8 cellular contexts compared by ENCODE assay signal in the genomic region with DNA sequence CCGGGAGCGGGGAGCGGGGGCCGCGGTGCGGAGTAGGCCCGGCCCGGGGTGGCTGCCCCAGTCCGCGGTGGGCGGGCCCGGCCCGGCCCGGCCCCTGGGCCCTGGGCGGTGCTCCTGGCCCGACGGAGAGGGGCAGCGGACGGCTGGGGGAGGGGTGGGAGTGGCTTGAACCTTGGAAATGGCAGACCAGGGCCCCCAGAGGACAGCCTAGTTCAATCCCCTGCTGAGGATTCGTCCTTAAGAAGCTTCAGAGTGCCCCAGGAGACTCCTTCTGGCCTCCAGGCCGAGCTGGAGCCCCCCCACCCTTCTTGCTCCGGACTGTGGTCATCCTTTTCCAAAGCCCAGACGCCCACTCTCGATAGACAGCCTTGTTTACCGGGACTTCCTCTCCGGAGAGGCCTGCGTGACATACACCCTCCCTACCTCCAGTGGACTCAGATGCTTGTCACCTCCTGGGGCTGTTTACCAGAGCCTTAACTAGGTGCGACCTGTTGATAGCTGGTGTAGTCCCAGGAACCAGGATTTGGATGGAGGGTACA. TPM values are rescaled to one million over a fixed set of nuclear protein-coding genes. Genes with fewer than 3 reads are reported as not detected.
DNase-seq lines count a peak whose midpoint lies in the region; ATAC-seq and TF ChIP-seq lines count a peak whose summit lies in the region.

No MANE protein-coding gene starts in this region.

- peak; percentile 61 for DNase-seq in NK-92 treated with Interleukin-12 subunit alpha and Interleukin-12 subunit beta, amount 100 ng/mL, for 24 hours (lab: John Stamatoyannopoulos, UW)
- no peak for DNase-seq in NK-92 (lab: John Stamatoyannopoulos, UW; ENCODE audit: unreplicated experiment)
- DNase-seq in HCT116 (ENCODE audit: low read depth, low spot score), result no peak
- peak; percentile 66 for DNase-seq in M059J (ENCODE audit: low read depth)
- peak; percentile 66 for DNase-seq in activated CD4-positive, alpha-beta T cell treated with anti-CD3 and anti-CD28 coated beads for 48 hours
- DNase-seq in endothelial cell (ENCODE audit: low spot score), result peak; percentile 64
- no peak for DNase-seq in mesothelial cell of epicardium (ENCODE audit: low spot score in 2 of 2, unreplicated experiment in 2 of 2)
- DNase-seq in stimulated activated naive B cell treated with anti-CD40 and anti-IgM and Interleukin-4, amounts not matched to agents 10 μg/mL and 1 μg/mL and 100 μg/mL, for 72 hours, result peak; percentile 73

- peaks cover 19% of the 10 kb centered on the region for H3K36me3 Mint-ChIP-seq in endothelial cell (ENCODE audit: low read depth, unreplicated experiment)
- peaks cover 10% of the 10 kb centered on the region for H3K36me3 Mint-ChIP-seq in mesothelial cell of epicardium
- H3K36me3 Mint-ChIP-seq in stimulated activated naive B cell treated with anti-CD40 and anti-IgM and Interleukin-4, amounts not matched to agents 10 μg/mL and 1 μg/mL and 100 μg/mL, for 72 hours, result peaks cover 33 to 57% of the 10 kb centered on the region in 2 donors

- RAD21 ChIA-PET in HCT116 (lab: Charles Lee; ENCODE audit: low non-redundant PET in 1 of 2, low total read pairs in 2 of 2, uncharacterized antibody in 2 of 2, unreplicated experiment in 2 of 2), result interaction anchor here in 1 of 2 experiments (2.1 kb wide), 1 partner anchor 64 kb away, joined by 18 read pairs; no protein-coding TSS in a partner anchor

- CTCF ChIA-PET in HCT116 (lab: Charles Lee), result interaction anchor here (1.1 to 4.1 kb wide), 7 partner anchors 12 to 188 kb away, joined by 3 to 162 read pairs (median 6); a partner anchor contains a TSS

- H4K20me1 ChIP-seq in HCT116 (ENCODE audit: insufficient read depth), result no peaks in the 10 kb centered on the region

- H3K27ac ChIP-seq in HCT116 (ENCODE audit: low read depth, low read length), result peak overlapping the region; percentile 92

- H3K27me3 ChIP-seq in HCT116 (ENCODE audit: insufficient read depth, low read length), result no peaks in the 10 kb centered on the region

- H3K4me1 ChIP-seq in HCT116 (ENCODE audit: control insufficient read depth in 1 of 2, insufficient read depth in 2 of 2, low read length in 2 of 2), result peaks cover 14 to 37% of the 10 kb centered on the region in 2 experiments

- no peak for TF ChIP-seq RAD21 in HCT116 (IDR thresholded peaks at IDR 0.05; ENCODE audit: low read depth)

- BruUV-seq in HCT116 (replicated peaks; lab: Mats Ljungman, UMichigan), result no TSS peak

- H3K4me2 ChIP-seq in HCT116 (ENCODE audit: low read length), result peak overlapping the region; percentile 95

- H3K79me2 ChIP-seq in HCT116 (ENCODE audit: insufficient read depth, low read length), result peaks cover 21% of the 10 kb centered on the region

- peaks cover 10 to 15% of the 10 kb centered on the region in 2 experiments; a peak in 3 of 4 replicates for H3K36me3 ChIP-seq in HCT116 (ENCODE audit: control insufficient read depth in 1 of 2, insufficient read depth in 2 of 2, low read length in 2 of 2)

- no peak overlapping the region for H2AFZ ChIP-seq in HCT116 (ENCODE audit: low read depth, low read length, poor library complexity, severe bottlenecking)

- H3K4me3 ChIP-seq in HCT116 (replicated peaks in 1 of 2; ENCODE audit: low read depth in 1 of 2, low read length in 2 of 2), result peak overlapping the region; percentile 93 to 95

- TF ChIP-seq CTCF in HCT116 (IDR thresholded peaks at IDR 0.05 in 2 of 3, conservative IDR thresholded peaks at IDR 0.05 in 1 of 3; ENCODE audit: borderline replicate concordance in 1 of 3, insufficient read depth in 1 of 3, low read depth in 2 of 3, low read length in 2 of 3), result no peak
- no peak for TF ChIP-seq CTCF in endothelial cell (IDR thresholded peaks at IDR 0.05; ENCODE audit: unreplicated experiment)
- no peak for TF ChIP-seq CTCF in mesothelial cell of epicardium (IDR thresholded peaks at IDR 0.05; ENCODE audit: unreplicated experiment)

- peak; percentile 82 for ATAC-seq in HCT116
- peak; percentile 66 to 73 for ATAC-seq in stimulated activated naive B cell treated with anti-CD40 and anti-IgM and Interleukin-4, amounts not matched to agents 10 μg/mL and 1 μg/mL and 100 μg/mL, for 72 hours (replicated peaks)

- POLR2A ChIA-PET in HCT116 (lab: Charles Lee), result interaction anchor here (0.6 to 3.3 kb wide), 8 partner anchors 11 to 187 kb away, joined by 3 to 38 read pairs (median 6); a partner anchor contains a TSS

- H3K27me3 Mint-ChIP-seq in endothelial cell (ENCODE audit: unreplicated experiment) (peaks cover 14% of the 10 kb centered on the region), mesothelial cell of epicardium (ENCODE audit: low read depth) (no peaks in the 10 kb centered on the region)
- no peaks in the 10 kb centered on the region for H3K27me3 Mint-ChIP-seq in stimulated activated naive B cell treated with anti-CD40 and anti-IgM and Interleukin-4, amounts not matched to agents 10 μg/mL and 1 μg/mL and 100 μg/mL, for 72 hours

- intact Hi-C loops in HCT116 (cut with micrococcal nuclease), result loop anchor here (2.0 to 10.0 kb wide), 2 partner anchors 187 to 215 kb away; a partner anchor contains a TSS

- peak overlapping the region; percentile 64 for H3K27ac Mint-ChIP-seq in endothelial cell (ENCODE audit: unreplicated experiment)
- peak overlapping the region; percentile 95 for H3K27ac Mint-ChIP-seq in mesothelial cell of epicardium
- H3K27ac Mint-ChIP-seq in stimulated activated naive B cell treated with anti-CD40 and anti-IgM and Interleukin-4, amounts not matched to agents 10 μg/mL and 1 μg/mL and 100 μg/mL, for 72 hours, result peak overlapping the region; percentile 98

- H3K9me2 ChIP-seq in HCT116 (ENCODE audit: insufficient read depth), result no peaks in the 10 kb centered on the region

- peak overlapping the region; percentile 95 for H3K9ac ChIP-seq in HCT116 (ENCODE audit: low read length)

- no peaks in the 10 kb centered on the region for H3K9me3 ChIP-seq in HCT116 (ENCODE audit: control insufficient read depth in 1 of 2, insufficient read depth in 1 of 2, low read depth in 1 of 2, low read length in 2 of 2)

- peak overlapping the region; percentile 91 for H3K4me3 Mint-ChIP-seq in endothelial cell (ENCODE audit: unreplicated experiment)
- H3K4me3 Mint-ChIP-seq in mesothelial cell of epicardium, result peak overlapping the region; percentile 84
- H3K4me3 Mint-ChIP-seq in stimulated activated naive B cell treated with anti-CD40 and anti-IgM and Interleukin-4, amounts not matched to agents 10 μg/mL and 1 μg/mL and 100 μg/mL, for 72 hours, result peak overlapping the region; percentile 95

- H3K9me3 Mint-ChIP-seq in endothelial cell (ENCODE audit: unreplicated experiment), result no peaks in the 10 kb centered on the region
- H3K9me3 Mint-ChIP-seq in mesothelial cell of epicardium, result no peaks in the 10 kb centered on the region
- no peaks in the 10 kb centered on the region for H3K9me3 Mint-ChIP-seq in stimulated activated naive B cell treated with anti-CD40 and anti-IgM and Interleukin-4, amounts not matched to agents 10 μg/mL and 1 μg/mL and 100 μg/mL, for 72 hours

- H3K4me1 Mint-ChIP-seq in endothelial cell (ENCODE audit: unreplicated experiment) (peaks cover 17% of the 10 kb centered on the region), mesothelial cell of epicardium (peaks cover 51% of the 10 kb centered on the region)
- H3K4me1 Mint-ChIP-seq in stimulated activated naive B cell treated with anti-CD40 and anti-IgM and Interleukin-4, amounts not matched to agents 10 μg/mL and 1 μg/mL and 100 μg/mL, for 72 hours, result peaks cover 40 to 53% of the 10 kb centered on the region in 2 donors

- TF ChIP-seq POLR2A in HCT116 (IDR thresholded peaks at IDR 0.05; ENCODE audit: borderline replicate concordance, extremely low read depth, insufficient read depth, insufficient read length), result no peak

TF ChIP-seq in HCT116, 20 proteins besides CTCF, POLR2A, EP300 and RAD21:
- TF ChIP-seq ZFX (IDR thresholded peaks at IDR 0.05) (peak; percentile 86), CEBPB (IDR thresholded peaks at IDR 0.05; ENCODE audit: low read depth) (no peak), POLR2AphosphoS5 (IDR thresholded peaks at IDR 0.05; ENCODE audit: low read depth, low read length) (peak; percentile 49; the same call in 1 of the 2 replicates), SP1 (IDR thresholded peaks at IDR 0.05; ENCODE audit: low read depth) (no peak), EGR1 (IDR thresholded peaks at IDR 0.05; ENCODE audit: low read depth) (no peak), JUND (IDR thresholded peaks at IDR 0.05) (no peak)
- TF ChIP-seq, protein P1, sequence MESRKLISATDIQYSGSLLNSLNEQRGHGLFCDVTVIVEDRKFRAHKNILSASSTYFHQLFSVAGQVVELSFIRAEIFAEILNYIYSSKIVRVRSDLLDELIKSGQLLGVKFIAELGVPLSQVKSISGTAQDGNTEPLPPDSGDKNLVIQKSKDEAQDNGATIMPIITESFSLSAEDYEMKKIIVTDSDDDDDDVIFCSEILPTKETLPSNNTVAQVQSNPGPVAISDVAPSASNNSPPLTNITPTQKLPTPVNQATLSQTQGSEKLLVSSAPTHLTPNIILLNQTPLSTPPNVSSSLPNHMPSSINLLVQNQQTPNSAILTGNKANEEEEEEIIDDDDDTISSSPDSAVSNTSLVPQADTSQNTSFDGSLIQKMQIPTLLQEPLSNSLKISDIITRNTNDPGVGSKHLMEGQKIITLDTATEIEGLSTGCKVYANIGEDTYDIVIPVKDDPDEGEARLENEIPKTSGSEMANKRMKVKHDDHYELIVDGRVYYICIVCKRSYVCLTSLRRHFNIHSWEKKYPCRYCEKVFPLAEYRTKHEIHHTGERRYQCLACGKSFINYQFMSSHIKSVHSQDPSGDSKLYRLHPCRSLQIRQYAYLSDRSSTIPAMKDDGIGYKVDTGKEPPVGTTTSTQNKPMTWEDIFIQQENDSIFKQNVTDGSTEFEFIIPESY (IDR thresholded peaks at IDR 0.05; ENCODE audit: extremely low read depth, insufficient replicate concordance, low read length), result no peak

RNA-seq across cellular contexts. Expression of a gene that starts 0.5 kb away (rescaled TPM):
- 50.1 TPM for total RNA-seq in HCT116 (2021; ENCODE audit: unreplicated experiment)
- polyA plus RNA-seq in HCT116 (2012), result 41.0 and 42.0 TPM in 2 replicates
- total RNA-seq in M059J (2014; rRNA removed; shearing (Covaris generic)), result 12.9 and 18.4 TPM in 2 replicates
- 43.8 TPM for total RNA-seq in endothelial cell (ENCODE audit: unreplicated experiment)
- total RNA-seq in mesothelial cell of epicardium, result 89.2 to 92.2 TPM (median 89.3 TPM) in 3 replicates

RNA-seq across cellular contexts. Expression of a gene that starts 0.7 kb away (rescaled TPM):
- 2.0 TPM for total RNA-seq in HCT116 (2021; ENCODE audit: unreplicated experiment)
- polyA plus RNA-seq in HCT116 (2012), result 1.0 and 1.4 TPM in 2 replicates
- 0.15 and 1.2 TPM in 2 replicates for total RNA-seq in M059J (2014; rRNA removed; shearing (Covaris generic))
- 1.5 TPM for total RNA-seq in endothelial cell (ENCODE audit: unreplicated experiment)
- total RNA-seq in mesothelial cell of epicardium, result 3.9 to 5.5 TPM (median 4.8 TPM) in 3 replicates

RNA-seq across cellular contexts. Expression of a gene that starts 12.4 kb away (rescaled TPM):
- total RNA-seq in HCT116 (2021; ENCODE audit: unreplicated experiment) (61.8 TPM), endothelial cell (ENCODE audit: unreplicated experiment) (34.9 TPM), mesothelial cell of epicardium (56.7 to 69.3 TPM (median 64.2 TPM) in 3 replicates)
- 70.6 and 72.0 TPM in 2 replicates for polyA plus RNA-seq in HCT116 (2012)
- total RNA-seq in M059J (2014; rRNA removed; shearing (Covaris generic)), result 12.4 and 13.2 TPM in 2 replicates

RNA-seq across cellular contexts. Expression of a gene that starts 31.4 kb away (rescaled TPM):
- total RNA-seq in HCT116 (2021; ENCODE audit: unreplicated experiment) (0.27 TPM), endothelial cell (ENCODE audit: unreplicated experiment) (49.0 TPM), mesothelial cell of epicardium (171 to 173 TPM (median 173 TPM) in 3 replicates)
- 0.05 and 0.13 TPM in 2 replicates for polyA plus RNA-seq in HCT116 (2012)
- total RNA-seq in M059J (2014; rRNA removed; shearing (Covaris generic)), result not detected in 2 replicates

Comparison
In these comparisons a context has a peak if more than half of its experiments do, and no peak if none do; other contexts are left out.
1. DNase-seq: peak in NK-92 treated with Interleukin-12 subunit alpha and Interleukin-12 subunit beta, amount 100 ng/mL, for 24 hours (single experiment), M059J (single experiment), activated CD4-positive, alpha-beta T cell treated with anti-CD3 and anti-CD28 coated beads for 48 hours (single experiment), endothelial cell (single experiment) and stimulated activated naive B cell treated with anti-CD40 and anti-IgM and Interleukin-4, amounts not matched to agents 10 μg/mL and 1 μg/mL and 100 μg/mL, for 72 hours (single experiment); none in NK-92 (single experiment), HCT116 (single experiment) and mesothelial cell of epicardium (0 of 2).
2. Peak in every context shown above with its lines, with median percentiles within 50 percentile points of each other: H3K27ac Mint-ChIP-seq and H3K4me3 Mint-ChIP-seq.